Comparison of ENCODE assay signal across 33 cellular contexts in the genomic region with DNA sequence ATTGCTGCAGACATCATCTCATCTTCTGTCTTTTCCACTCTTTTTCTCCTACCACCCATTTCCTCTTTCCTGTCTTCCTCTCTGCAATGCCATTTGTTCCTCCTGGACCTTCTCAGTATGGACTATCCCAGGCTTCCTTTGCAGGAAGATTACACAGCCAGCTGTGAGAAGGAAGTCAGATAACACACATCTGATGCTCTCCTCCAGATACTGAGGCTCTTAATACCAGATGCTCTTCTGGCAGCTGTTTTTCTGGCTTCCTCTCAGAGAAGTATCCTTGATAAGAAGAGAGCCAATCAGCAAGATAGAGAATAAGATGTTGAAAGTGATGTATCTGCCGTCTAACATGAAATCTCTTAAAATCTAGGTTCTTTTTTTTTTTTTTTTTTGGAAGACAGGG. TPM values are rescaled to one million over a fixed set of nuclear protein-coding genes. Genes with fewer than 3 reads are reported as not detected.
"Had no signal": no experiment of that assay in that cellular context is flagged by ENCODE, and none has a peak within 500 bp of the region (broad histone marks: within the 10 kb centered on the region; RNA-seq: fewer than 3 reads in every experiment).

No MANE protein-coding gene starts in this region.

- H3K4me1 ChIP-seq: prostate gland, upper lobe of right lung had no signal

- H3K4me1 Mint-ChIP-seq: immature natural killer cell; stimulated activated memory B cell treated with anti-CD40 and anti-IgM and Interleukin-4, amounts not matched to agents 10 μg/mL and 1 μg/mL and 100 μg/mL, for 72 hours; stimulated activated naive CD8-positive, alpha-beta T cell treated with anti-CD3 and anti-CD28 coated beads, Interleukin-15, amount 100 ng/mL, for 72 hours; T-cell had no signal

- ATAC-seq: activated CD4-positive, CD25-positive, alpha-beta regulatory T cell treated with anti-CD3 and anti-CD28 coated beads, Interleukin-2, amount 50 U/mL, for 24 hours; effector memory CD8-positive, alpha-beta T cell; esophagus mucosa; left colon; stimulated activated memory B cell treated with anti-CD40 and anti-IgM and Interleukin-4, amounts not matched to agents 10 μg/mL and 1 μg/mL and 100 μg/mL, for 72 hours; stimulated activated naive CD8-positive, alpha-beta T cell treated with anti-CD3 and anti-CD28 coated beads, Interleukin-15, amount 100 ng/mL, for 72 hours; T-cell had no signal

- H3K27ac ChIP-seq: cardiac muscle cell, coronary artery, heart left ventricle, lower lobe of right lung, ovary, prostate gland, upper lobe of right lung, VCaP had no signal

- H3K9me3 Mint-ChIP-seq: effector memory CD8-positive, alpha-beta T cell; stimulated activated memory B cell treated with anti-CD40 and anti-IgM and Interleukin-4, amounts not matched to agents 10 μg/mL and 1 μg/mL and 100 μg/mL, for 72 hours; stimulated activated naive CD8-positive, alpha-beta T cell treated with anti-CD3 and anti-CD28 coated beads, Interleukin-15, amount 100 ng/mL, for 72 hours; T-cell had no signal

- H3K4me3 ChIP-seq: body of pancreas, cardiac muscle cell, coronary artery, heart left ventricle, lower lobe of right lung, ovary, prostate gland, smooth muscle cell, upper lobe of right lung had no signal

- H3K27ac Mint-ChIP-seq: activated naive CD8-positive, alpha-beta T cell; effector memory CD8-positive, alpha-beta T cell; immature natural killer cell; stimulated activated memory B cell treated with anti-CD40 and anti-IgM and Interleukin-4, amounts not matched to agents 10 μg/mL and 1 μg/mL and 100 μg/mL, for 72 hours; T-cell had no signal

- DNase-seq: activated CD4-positive, alpha-beta T cell treated with anti-CD3 and anti-CD28 coated beads for 48 hours; activated CD4-positive, alpha-beta T cell treated with anti-CD3 and anti-CD28 coated beads, Interleukin-2, amount 50 U/mL, for 48 hours; activated CD8-positive, alpha-beta memory T cell treated with anti-CD3 and anti-CD28 coated beads for 24 hours; activated effector memory CD4-positive, alpha-beta T cell treated with Interleukin-2 at 50 U/mL for 16 hours; activated naive CD4-positive, alpha-beta T cell treated with Interleukin-2 at 50 U/mL for 16 hours; aorta; effector memory CD8-positive, alpha-beta T cell; foreskin fibroblast; heart left ventricle; hypothalamus; immature natural killer cell; left colon; lower lobe of right lung; mesenchymal stem cell; stimulated activated CD4-positive, alpha-beta T cell treated with anti-CD3 and anti-CD28 coated beads, Interleukin-1b, Interleukin-23, amount 100 ng/mL, for 48 hours; stimulated activated CD4-positive, alpha-beta T cell treated with anti-CD3 and anti-CD28 coated beads, Interleukin-4, amount 100 ng/mL, for 4 hours; stimulated activated CD8-positive, alpha-beta memory T cell treated with anti-CD3 and anti-CD28 coated beads, Interleukin-4, amount 100 ng/mL, for 48 hours; stimulated activated naive CD8-positive, alpha-beta T cell treated with anti-CD3 and anti-CD28 coated beads, Interleukin-15, amount 100 ng/mL, for 72 hours; substantia nigra; T-cell; upper lobe of right lung had no signal

- H3K27me3 ChIP-seq: body of pancreas, cardiac muscle cell, heart left ventricle, ovary, upper lobe of right lung had no signal

- H3K36me3 Mint-ChIP-seq: activated naive CD8-positive, alpha-beta T cell; immature natural killer cell; stimulated activated memory B cell treated with anti-CD40 and anti-IgM and Interleukin-4, amounts not matched to agents 10 μg/mL and 1 μg/mL and 100 μg/mL, for 72 hours; T-cell had no signal

- FAIRE-seq: kidney had no signal

- H3K27me3 Mint-ChIP-seq: effector memory CD8-positive, alpha-beta T cell; stimulated activated memory B cell treated with anti-CD40 and anti-IgM and Interleukin-4, amounts not matched to agents 10 μg/mL and 1 μg/mL and 100 μg/mL, for 72 hours; stimulated activated naive CD8-positive, alpha-beta T cell treated with anti-CD3 and anti-CD28 coated beads, Interleukin-15, amount 100 ng/mL, for 72 hours; T-cell had no signal

- H3K36me3 ChIP-seq: cardiac muscle cell, ovary, prostate gland, upper lobe of right lung had no signal

- H3K4me3 Mint-ChIP-seq: activated naive CD8-positive, alpha-beta T cell; effector memory CD8-positive, alpha-beta T cell; immature natural killer cell; stimulated activated memory B cell treated with anti-CD40 and anti-IgM and Interleukin-4, amounts not matched to agents 10 μg/mL and 1 μg/mL and 100 μg/mL, for 72 hours; stimulated activated naive CD8-positive, alpha-beta T cell treated with anti-CD3 and anti-CD28 coated beads, Interleukin-15, amount 100 ng/mL, for 72 hours; T-cell had no signal

- H3K4me2 ChIP-seq: smooth muscle cell had no signal

- H3K9me3 ChIP-seq: body of pancreas, heart left ventricle, lower lobe of right lung, ovary, prostate gland, upper lobe of right lung had no signal

RNA-seq across cellular contexts. Expression of a gene that starts 14.4 kb away (rescaled TPM):
- polyA plus RNA-seq: immature natural killer cell had no signal
